24 cellular contexts compared by ENCODE assay signal in the genomic region with DNA sequence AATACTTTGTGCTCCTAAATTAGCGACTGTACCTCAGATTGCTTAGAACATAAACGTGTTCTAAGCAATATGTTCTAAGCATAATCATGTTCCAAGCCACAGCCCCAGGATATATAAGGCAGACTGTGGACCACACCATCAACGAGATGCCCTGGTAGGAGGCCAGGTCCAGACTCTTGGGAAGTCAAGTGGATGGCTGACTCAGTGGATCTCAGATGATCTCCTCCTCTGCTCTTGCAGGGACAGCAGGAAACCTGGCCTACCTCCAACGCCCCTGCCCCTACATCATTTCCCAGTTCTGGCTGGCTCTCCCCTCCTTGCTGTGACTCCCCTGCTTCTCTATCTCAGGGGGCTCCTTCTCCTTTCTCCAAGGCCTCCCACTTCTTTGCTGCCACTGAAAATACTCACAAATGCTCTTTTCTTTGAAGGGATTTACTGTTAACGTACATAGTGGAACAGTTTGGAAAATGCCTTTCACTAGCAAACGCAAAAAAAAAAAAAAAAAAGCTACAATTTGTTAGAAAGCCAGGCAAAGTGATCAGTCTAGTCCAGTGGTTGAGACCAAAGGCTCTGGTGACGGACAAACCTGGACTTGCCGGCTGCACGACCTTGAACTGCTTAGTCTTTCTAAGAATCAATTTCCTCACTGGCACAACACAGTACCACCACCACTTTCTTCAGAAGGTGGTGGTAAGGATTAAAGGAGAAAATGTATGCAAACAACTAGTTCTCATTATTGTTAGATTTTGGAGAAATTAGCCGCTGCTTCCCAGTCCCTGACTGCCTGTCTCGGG.
"Had no signal": no experiment of that assay in that cellular context is flagged by ENCODE, and none has a peak within 500 bp of the region (broad histone marks: within the 10 kb centered on the region; RNA-seq: fewer than 3 reads in every experiment).

No MANE protein-coding gene starts in this region.

- ATAC-seq: activated naive CD4-positive, alpha-beta T cell treated with anti-CD3 and anti-CD28 coated beads, Interleukin-2, amount 50 U/mL, for 72 hours; activated T-cell treated with anti-CD3 and anti-CD28 coated beads, Interleukin-2, amount 50 U/mL, for 72 hours; body of pancreas; gastroesophageal sphincter; heart right ventricle had no signal

- DNase-seq: activated CD4-positive, alpha-beta T cell treated with anti-CD3 and anti-CD28 coated beads for 1 hour; activated CD4-positive, alpha-beta T cell treated with anti-CD3 and anti-CD28 coated beads, Interleukin-2, amount 50 U/mL, for 4 hours; activated effector memory CD4-positive, alpha-beta T cell treated with anti-CD3 and anti-CD28 coated beads, Interleukin-2, amount 50 U/mL, for 16 hours; activated T-cell treated with anti-CD3 and anti-CD28 coated beads, Interleukin-2, amount 50 U/mL, for 72 hours; amniotic stem cell; central memory CD4-positive, alpha-beta T cell; colonic mucosa; heart right ventricle; left ventricle myocardium inferior; mammary epithelial cell; midbrain; ovary; stimulated activated CD4-positive, alpha-beta T cell treated with anti-CD3 and anti-CD28 coated beads, Interleukin-4, amount 100 ng/mL, for 4 hours; stimulated activated naive CD4-positive, alpha-beta T cell; SW 1271; T-helper 2 cell; thyroid gland; uterus; WERI-Rb-1 had no signal

- H3K27ac ChIP-seq: body of pancreas, colonic mucosa, gastroesophageal sphincter, heart right ventricle, left ventricle myocardium inferior, ovary, spleen, thyroid gland, uterus, WERI-Rb-1 had no signal

- H3K27ac Mint-ChIP-seq: activated T-cell treated with anti-CD3 and anti-CD28 coated beads, Interleukin-2, amount 50 U/mL, for 72 hours had no signal

- H3K4me3 Mint-ChIP-seq: activated T-cell treated with anti-CD3 and anti-CD28 coated beads, Interleukin-2, amount 50 U/mL, for 72 hours had no signal

- H3K9me3 Mint-ChIP-seq: activated naive CD4-positive, alpha-beta T cell treated with anti-CD3 and anti-CD28 coated beads, Interleukin-2, amount 50 U/mL, for 72 hours; activated T-cell treated with anti-CD3 and anti-CD28 coated beads, Interleukin-2, amount 50 U/mL, for 72 hours had no signal

- FAIRE-seq: endometrium had no signal

- H3K4me3 ChIP-seq: body of pancreas, colonic mucosa, gastroesophageal sphincter, heart right ventricle, left ventricle myocardium inferior, ovary, spleen, thyroid gland, uterus had no signal

- H3K27me3 ChIP-seq: body of pancreas, colonic mucosa, gastroesophageal sphincter, ovary, thyroid gland, uterus had no signal

- H3K9me3 ChIP-seq: body of pancreas, colonic mucosa, gastroesophageal sphincter, heart right ventricle, left ventricle myocardium inferior, ovary, spleen, thyroid gland, uterus had no signal

- H3K4me1 ChIP-seq: uterus had no signal
